In genomic region chr4:68349361-68350360, GRCh38 we compare ENCODE assay signal across 8 cellular contexts. TPM values are rescaled to one million over a fixed set of nuclear protein-coding genes. Genes with fewer than 3 reads are reported as not detected.
DNase-seq lines count a peak whose midpoint lies in the region; ATAC-seq and TF ChIP-seq lines count a peak whose summit lies in the region.

Gene YTHDC1, minus strand, starts transcription at chr4:68350090. Its CDS starts 337 bp downstream, at chr4:68349753.

- under 1% methylated on average over 79 of the region's 79 CpGs for WGBS in thymus

- POLR2A ChIA-PET in activated naive CD8-positive, alpha-beta T cell treated with anti-CD3 and anti-CD28 coated beads, Interleukin-2, amount 10 ng/mL, durations not matched to agents 7 days and 5 days (lab: Charles Lee) = interaction anchor here (1.0 to 1.3 kb wide), 3 partner anchors 9 to 92 kb away, joined by 3 to 5 read pairs (median 5); no protein-coding TSS in a partner anchor

- H3K4me3 Mint-ChIP-seq in activated naive CD8-positive, alpha-beta T cell treated with anti-CD3 and anti-CD28 coated beads, Interleukin-2, amount 10 ng/mL, durations not matched to agents 7 days and 5 days = peak within 1 kb of the TSS; percentile 99
- H3K4me3 Mint-ChIP-seq in osteocyte (ENCODE audit: unreplicated experiment) = peak within 1 kb of the TSS; percentile 83

- no peak for TF ChIP-seq CTCF in GM12864 (IDR thresholded peaks at IDR 0.05; ENCODE audit: low read depth, low read length, missing control alignments)
- TF ChIP-seq CTCF in SU-DHL-6 (IDR thresholded peaks at IDR 0.05; ENCODE audit: insufficient read depth, low read length, poor library complexity, severe bottlenecking) = no peak
- no peak for TF ChIP-seq CTCF in osteocyte (IDR thresholded peaks at IDR 0.05)

- intact Hi-C loops in head of caudate nucleus (cut with DNase I) = no loop called here

- H3K4me3 ChIP-seq in GM12864 (ENCODE audit: low read depth, low read length) = peak within 1 kb of the TSS; percentile 85
- peak within 1 kb of the TSS; percentile 83 for H3K4me3 ChIP-seq in SU-DHL-6 (ENCODE audit: insufficient read depth, low read length, poor library complexity, severe bottlenecking)
- peak within 1 kb of the TSS; percentile 88 for H3K4me3 ChIP-seq in thymus (ENCODE audit: low read length)

- peak within 1 kb of the TSS; percentile 94 for H2AFZ ChIP-seq in SU-DHL-6 (ENCODE audit: low read depth, low read length, severe bottlenecking)

- H3K9ac ChIP-seq in SU-DHL-6 (ENCODE audit: low read length) = peak within 1 kb of the TSS; percentile 73

- H3K27ac Mint-ChIP-seq in activated naive CD8-positive, alpha-beta T cell treated with anti-CD3 and anti-CD28 coated beads, Interleukin-2, amount 10 ng/mL, durations not matched to agents 7 days and 5 days = peak within 1 kb of the TSS; percentile 100
- peak within 1 kb of the TSS; percentile 99 for H3K27ac Mint-ChIP-seq in osteocyte (ENCODE audit: unreplicated experiment)

- peaks cover 5% of the 10 kb centered on the region for H3K36me3 Mint-ChIP-seq in activated naive CD8-positive, alpha-beta T cell treated with anti-CD3 and anti-CD28 coated beads, Interleukin-2, amount 10 ng/mL, durations not matched to agents 7 days and 5 days
- H3K36me3 Mint-ChIP-seq in osteocyte (ENCODE audit: unreplicated experiment) = no peaks in the 10 kb centered on the region

- H3F3A ChIP-seq in SU-DHL-6 (ENCODE audit: insufficient read depth) = no peaks in the 10 kb centered on the region

- H3K36me3 ChIP-seq in SU-DHL-6 (ENCODE audit: low read length) (no peaks in the 10 kb centered on the region; the same call in 1 of the 2 replicates), thymus (ENCODE audit: control insufficient read depth, insufficient read depth) (no peaks in the 10 kb centered on the region)

- H3K27me3 Mint-ChIP-seq in activated naive CD8-positive, alpha-beta T cell treated with anti-CD3 and anti-CD28 coated beads, Interleukin-2, amount 10 ng/mL, durations not matched to agents 7 days and 5 days = no peaks in the 10 kb centered on the region
- peaks cover 8% of the 10 kb centered on the region for H3K27me3 Mint-ChIP-seq in osteocyte (ENCODE audit: unreplicated experiment)

- no peaks in the 10 kb centered on the region for H3K9me3 Mint-ChIP-seq in activated naive CD8-positive, alpha-beta T cell treated with anti-CD3 and anti-CD28 coated beads, Interleukin-2, amount 10 ng/mL, durations not matched to agents 7 days and 5 days
- no peaks in the 10 kb centered on the region for H3K9me3 Mint-ChIP-seq in osteocyte (ENCODE audit: unreplicated experiment)

- H3K79me2 ChIP-seq in SU-DHL-6 (ENCODE audit: insufficient read depth, low read length) = peaks cover 47% of the 10 kb centered on the region

- H4K20me1 ChIP-seq in SU-DHL-6 (ENCODE audit: low read depth, low read length) = 0 out of 2 replicates have a peak, but pooled peaks cover 3% of the 10 kb centered on the region

- H3K4me2 ChIP-seq in SU-DHL-6 (ENCODE audit: low read depth, low read length, poor library complexity, severe bottlenecking) = peak within 1 kb of the TSS; percentile 77

- no peaks in the 10 kb centered on the region for H3K9me3 ChIP-seq in SU-DHL-6 (ENCODE audit: insufficient read depth, low read length)
- no peaks in the 10 kb centered on the region for H3K9me3 ChIP-seq in thymus (ENCODE audit: control insufficient read depth)

- ATAC-seq in HG02678 (IDR thresholded peaks at IDR 0.05; ENCODE audit: unreplicated experiment) = peak; percentile 95
- ATAC-seq in activated naive CD8-positive, alpha-beta T cell treated with anti-CD3 and anti-CD28 coated beads, Interleukin-2, amount 10 ng/mL, durations not matched to agents 7 days and 5 days (ENCODE audit: low read depth) = peak; percentile 97

- H3K9me2 ChIP-seq in SU-DHL-6 (replicated peaks; ENCODE audit: insufficient read depth, low read length) = no peaks in the 10 kb centered on the region

- H3K4me1 ChIP-seq in thymus (ENCODE audit: control insufficient read depth, insufficient read depth, low read length) = no peaks in the 10 kb centered on the region

- no peaks in the 10 kb centered on the region for H3K27me3 ChIP-seq in SU-DHL-6 (ENCODE audit: low read length)
- no peaks in the 10 kb centered on the region for H3K27me3 ChIP-seq in thymus (ENCODE audit: control insufficient read depth, insufficient read depth)

- peak; percentile 91 for DNase-seq in GM12864 (ENCODE audit: low read depth)
- DNase-seq in NCI-H128 (lab: John Stamatoyannopoulos, UW; ENCODE audit: unreplicated experiment) = peak; percentile 69
- peak; percentile 92 for DNase-seq in activated naive CD8-positive, alpha-beta T cell treated with anti-CD3 and anti-CD28 coated beads, Interleukin-2, amount 10 ng/mL, durations not matched to agents 7 days and 5 days
- DNase-seq in head of caudate nucleus = peak; percentile 94 to 99 (median 97)
- peak; percentile 97 for DNase-seq in osteocyte (ENCODE audit: extremely low spot score, unreplicated experiment)

- H3K27ac ChIP-seq in SU-DHL-6 (ENCODE audit: low read depth, low read length) (peak within 1 kb of the TSS; percentile 64), thymus (ENCODE audit: low read depth) (peak within 1 kb of the TSS; percentile 100)

- peaks cover 28% of the 10 kb centered on the region for H3K4me1 Mint-ChIP-seq in activated naive CD8-positive, alpha-beta T cell treated with anti-CD3 and anti-CD28 coated beads, Interleukin-2, amount 10 ng/mL, durations not matched to agents 7 days and 5 days
- H3K4me1 Mint-ChIP-seq in osteocyte (ENCODE audit: unreplicated experiment) = peaks cover 35% of the 10 kb centered on the region

RNA-seq across cellular contexts. Expression of gene YTHDC1, which starts in this region (rescaled TPM):
- 100 to 1,000 TPM; 120 to 122 TPM for total RNA-seq in activated naive CD8-positive, alpha-beta T cell treated with anti-CD3 and anti-CD28 coated beads, Interleukin-2, amount 10 ng/mL, durations not matched to agents 7 days and 5 days
- total RNA-seq in osteocyte = 76.1 and 82.8 TPM in 2 replicates
- polyA plus RNA-seq in thymus = 90.8 TPM

Comparison
In these comparisons a context has a peak if more than half of its experiments do, and no peak if none do; other contexts are left out.
1. Peak in every context shown above with its lines: DNase-seq, ATAC-seq, H3K4me3 ChIP-seq and H3K27ac ChIP-seq.